ENCODE assay signal across 31 cellular contexts in genomic region chr12:127175361-127175760, GRCh38.
"Had no signal": no experiment of that assay in that cellular context is flagged by ENCODE, and none has a peak within 500 bp of the region (broad histone marks: within the 10 kb centered on the region; RNA-seq: fewer than 3 reads in every experiment).

No MANE protein-coding gene starts in this region.

- H3K27ac ChIP-seq: neutrophil, ovary, parathyroid adenoma, psoas muscle, right lobe of liver, sigmoid colon, suprapubic skin, testis, tibial artery, transverse colon, upper lobe of right lung, uterus had no signal

- H3K27ac Mint-ChIP-seq: natural killer cell treated with Interleukin-12 subunit alpha and Interleukin-12 subunit beta and Interleukin-15 and Interleukin-18, amount 100 ng/mL, for 72 hours; nephron progenitor cell; progenitor cell of endocrine pancreas; stimulated activated effector memory CD8-positive, alpha-beta T cell treated with anti-CD3 and anti-CD28 coated beads, Interleukin-12 subunit alpha, Interleukin-12 subunit beta, amount 100 ng/mL, for 72 hours; stimulated activated naive B cell treated with anti-CD40 and anti-IgM and Interleukin-4, amounts not matched to agents 10 μg/mL and 1 μg/mL and 100 μg/mL, for 72 hours; stimulated activated naive CD8-positive, alpha-beta T cell treated with anti-CD3 and anti-CD28 coated beads, Interleukin-15, amount 100 ng/mL, for 72 hours; type B pancreatic cell had no signal

- H3K79me2 ChIP-seq: parathyroid adenoma had no signal

- H3K4me3 Mint-ChIP-seq: naive thymus-derived CD8-positive, alpha-beta T cell; natural killer cell treated with Interleukin-12 subunit alpha and Interleukin-12 subunit beta and Interleukin-15 and Interleukin-18, amount 100 ng/mL, for 72 hours; nephron progenitor cell; neural crest cell; stimulated activated effector memory CD8-positive, alpha-beta T cell treated with anti-CD3 and anti-CD28 coated beads, Interleukin-12 subunit alpha, Interleukin-12 subunit beta, amount 100 ng/mL, for 72 hours; stimulated activated naive B cell treated with anti-CD40 and anti-IgM and Interleukin-4, amounts not matched to agents 10 μg/mL and 1 μg/mL and 100 μg/mL, for 72 hours; stimulated activated naive CD8-positive, alpha-beta T cell treated with anti-CD3 and anti-CD28 coated beads, Interleukin-15, amount 100 ng/mL, for 72 hours; type B pancreatic cell had no signal

- H3K9ac ChIP-seq: parathyroid adenoma had no signal

- H3K27me3 ChIP-seq: neutrophil, ovary, right lobe of liver, sigmoid colon, suprapubic skin, testis, tibial artery, transverse colon, upper lobe of right lung, uterus had no signal

- H3K36me3 ChIP-seq: neutrophil, ovary, right lobe of liver, sigmoid colon, suprapubic skin, tibial artery, transverse colon, upper lobe of right lung, uterus had no signal

- H3K4me1 Mint-ChIP-seq: naive thymus-derived CD8-positive, alpha-beta T cell; nephron progenitor cell; stimulated activated effector memory CD8-positive, alpha-beta T cell treated with anti-CD3 and anti-CD28 coated beads, Interleukin-12 subunit alpha, Interleukin-12 subunit beta, amount 100 ng/mL, for 72 hours; stimulated activated naive B cell treated with anti-CD40 and anti-IgM and Interleukin-4, amounts not matched to agents 10 μg/mL and 1 μg/mL and 100 μg/mL, for 72 hours; stimulated activated naive CD8-positive, alpha-beta T cell treated with anti-CD3 and anti-CD28 coated beads, Interleukin-15, amount 100 ng/mL, for 72 hours had no signal

- DNase-seq: naive thymus-derived CD8-positive, alpha-beta T cell; nephron progenitor cell; nucleus accumbens; ovary; posterior cingulate gyrus; psoas muscle; right cardiac atrium; right lobe of liver; sigmoid colon; small intestine; stimulated activated CD4-positive, alpha-beta T cell treated with anti-CD3 and anti-CD28 coated beads, Interleukin-15, amount 100 ng/mL, for 24 hours; stimulated activated CD4-positive, alpha-beta T cell treated with anti-CD3 and anti-CD28 coated beads, Interleukin-2, amount 100 ng/mL, for 24 hours; stimulated activated CD4-positive, alpha-beta T cell treated with anti-CD3 and anti-CD28 coated beads, Interleukin-2, amount 100 ng/mL, for 48 hours; stimulated activated CD4-positive, alpha-beta T cell treated with anti-CD3 and anti-CD28 coated beads, Interleukin-4, amount 100 ng/mL, for 24 hours; stimulated activated naive B cell treated with anti-CD40 and anti-IgM and Interleukin-4, amounts not matched to agents 10 μg/mL and 1 μg/mL and 100 μg/mL, for 72 hours; stimulated activated naive CD8-positive, alpha-beta T cell treated with anti-CD3 and anti-CD28 coated beads, Interleukin-15, amount 100 ng/mL, for 72 hours; stimulated activated naive CD8-positive, alpha-beta T cell treated with anti-CD3 and anti-CD28 coated beads, Interleukin-15, Interleukin-2, amounts not matched to agents 100 U/mL and 50 U/mL, for 24 hours; substantia nigra; testis; tibial artery; transverse colon; upper lobe of right lung; uterus had no signal

- H3K36me3 Mint-ChIP-seq: stimulated activated effector memory CD8-positive, alpha-beta T cell treated with anti-CD3 and anti-CD28 coated beads, Interleukin-12 subunit alpha, Interleukin-12 subunit beta, amount 100 ng/mL, for 72 hours; stimulated activated naive B cell treated with anti-CD40 and anti-IgM and Interleukin-4, amounts not matched to agents 10 μg/mL and 1 μg/mL and 100 μg/mL, for 72 hours; type B pancreatic cell had no signal

- H3K9me3 ChIP-seq: neutrophil, ovary, right lobe of liver, testis, uterus had no signal

- H3K27me3 Mint-ChIP-seq: progenitor cell of endocrine pancreas had no signal

- H2AFZ ChIP-seq: parathyroid adenoma had no signal

- H3K4me3 ChIP-seq: ovary, psoas muscle, right lobe of liver, sigmoid colon, suprapubic skin, testis, tibial artery, transverse colon, upper lobe of right lung, uterus had no signal

- H3K4me1 ChIP-seq: parathyroid adenoma, psoas muscle, right lobe of liver, sigmoid colon, suprapubic skin, testis, tibial artery, transverse colon, upper lobe of right lung, uterus had no signal

- ATAC-seq: naive thymus-derived CD8-positive, alpha-beta T cell; natural killer cell treated with Interleukin-12 subunit alpha and Interleukin-12 subunit beta and Interleukin-15 and Interleukin-18, amount 100 ng/mL, for 72 hours; psoas muscle; right cardiac atrium; right lobe of liver; stimulated activated effector memory CD8-positive, alpha-beta T cell treated with anti-CD3 and anti-CD28 coated beads, Interleukin-12 subunit alpha, Interleukin-12 subunit beta, amount 100 ng/mL, for 72 hours; stimulated activated naive B cell treated with anti-CD40 and anti-IgM and Interleukin-4, amounts not matched to agents 10 μg/mL and 1 μg/mL and 100 μg/mL, for 72 hours; stimulated activated naive CD8-positive, alpha-beta T cell treated with anti-CD3 and anti-CD28 coated beads, Interleukin-15, amount 100 ng/mL, for 72 hours; stimulated activated naive CD8-positive, alpha-beta T cell treated with anti-CD3 and anti-CD28 coated beads, Interleukin-15, Interleukin-2, amounts not matched to agents 100 U/mL and 50 U/mL, for 24 hours; upper lobe of right lung had no signal
